8 cellular contexts compared by ENCODE assay signal in the genomic region with DNA sequence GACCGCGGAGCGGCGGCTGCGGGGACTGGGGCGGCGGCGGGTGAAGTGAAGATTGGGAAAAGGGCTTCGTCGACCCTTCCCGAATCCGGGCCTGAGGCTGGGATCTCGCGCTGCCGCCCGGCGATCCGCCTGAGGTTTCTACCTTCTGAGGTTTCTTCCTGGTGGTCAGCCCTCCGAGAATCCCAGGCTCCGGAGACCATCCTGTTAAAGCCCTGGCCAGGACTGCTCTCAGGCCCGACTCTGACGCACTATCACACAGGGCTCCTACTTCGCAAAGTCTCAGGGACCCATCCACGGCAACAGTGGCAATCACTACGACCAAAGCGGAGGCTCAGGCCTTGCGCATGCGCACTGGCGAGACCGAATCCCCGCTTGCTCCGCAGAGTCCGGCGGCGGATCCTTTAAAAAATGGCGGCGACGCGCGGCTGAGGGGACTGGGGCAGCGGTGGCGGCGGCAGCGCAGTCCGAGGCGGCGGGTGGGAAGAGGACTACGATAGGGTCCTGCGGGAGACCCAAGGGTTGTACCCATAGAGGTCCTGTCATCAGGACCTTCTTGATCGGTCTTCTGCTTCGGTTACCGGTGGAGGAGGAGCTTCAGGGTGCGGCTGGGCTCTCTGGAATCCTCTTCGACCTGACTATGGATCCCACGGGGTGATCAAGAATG.
DNase-seq lines count a peak whose midpoint lies in the region; ATAC-seq and TF ChIP-seq lines count a peak whose summit lies in the region.
"Not testable (repeated sequence)": the region's sequence is repeated elsewhere in the genome, so short reads cannot be mapped to it uniquely, and the experiment has no call there.

No MANE protein-coding gene starts in this region.

- H3K27me3 Mint-ChIP-seq in CD8-positive, alpha-beta T cell (ENCODE audit: low read depth) = peaks cover 32% of the 10 kb centered on the region
- peaks cover 63% of the 10 kb centered on the region for H3K27me3 Mint-ChIP-seq in activated T-cell treated with anti-CD3 and anti-CD28 coated beads, Interleukin-2, amount 50 U/mL, for 24 hours

- peaks cover 16% of the 10 kb centered on the region for H3K4me1 Mint-ChIP-seq in CD8-positive, alpha-beta T cell (ENCODE audit: low read depth)
- peaks cover 17% of the 10 kb centered on the region for H3K4me1 Mint-ChIP-seq in activated T-cell treated with anti-CD3 and anti-CD28 coated beads, Interleukin-2, amount 50 U/mL, for 24 hours (ENCODE audit: low read depth)

- H3K36me3 Mint-ChIP-seq in CD8-positive, alpha-beta T cell; activated T-cell treated with anti-CD3 and anti-CD28 coated beads, Interleukin-2, amount 50 U/mL, for 24 hours (ENCODE audit: low read depth): not testable (repeated sequence)

- peak; percentile 75 for ATAC-seq in CD8-positive, alpha-beta T cell
- ATAC-seq in GM21381 (IDR thresholded peaks at IDR 0.05; ENCODE audit: unreplicated experiment) = peak; percentile 71

- H3K27ac ChIP-seq in CD8-positive, alpha-beta T cell (ENCODE audit: low read depth, low read length); Karpas-422 (ENCODE audit: low read length): not testable (repeated sequence)
- peak overlapping the region in 1 of 2 donors; percentile 58 for H3K27ac ChIP-seq in mucosa of rectum (ENCODE audit: low read depth in 2 of 2, low read length in 2 of 2)

- H2AFZ ChIP-seq in Karpas-422 (ENCODE audit: low read length) = not testable (repeated sequence)

- H3K4me3 Mint-ChIP-seq in CD8-positive, alpha-beta T cell = peak overlapping the region; percentile 90
- H3K4me3 Mint-ChIP-seq in activated T-cell treated with anti-CD3 and anti-CD28 coated beads, Interleukin-2, amount 50 U/mL, for 24 hours = peak overlapping the region; percentile 78

- H3K4me3 ChIP-seq in CD8-positive, alpha-beta T cell (ENCODE audit: low read depth, low read length) = peak overlapping the region; percentile 70
- H3K4me3 ChIP-seq in Karpas-422 (ENCODE audit: low read length) (peak overlapping the region; percentile 62), epithelial cell of esophagus (ENCODE audit: low read length) (peak overlapping the region; percentile 59), mucosa of rectum (ENCODE audit: low read length in 2 of 2) (peak overlapping the region; percentile 79 to 84)

- not testable (repeated sequence) for H3K79me2 ChIP-seq in Karpas-422 (ENCODE audit: low read length)

- H3K9ac ChIP-seq in Karpas-422 (ENCODE audit: low read length) = peak overlapping the region; percentile 63
- peak overlapping the region; percentile 70 to 72 for H3K9ac ChIP-seq in mucosa of rectum (ENCODE audit: low read depth in 1 of 2, low read length in 2 of 2)

- peaks cover 14% of the 10 kb centered on the region for H3K4me1 ChIP-seq in CD8-positive, alpha-beta T cell (ENCODE audit: insufficient read depth, low read length)
- not testable (repeated sequence) for H3K4me1 ChIP-seq in Karpas-422 (ENCODE audit: low read length); mucosa of rectum (ENCODE audit: control insufficient read depth in 2 of 2, insufficient read depth in 2 of 2, low read length in 2 of 2)

- intact Hi-C loops in CD8-positive, alpha-beta T cell (cut with DNase I, micrococcal nuclease) = not testable (repeated sequence)

- peak overlapping the region; percentile 57 for H3K27ac Mint-ChIP-seq in CD8-positive, alpha-beta T cell
- H3K27ac Mint-ChIP-seq in activated T-cell treated with anti-CD3 and anti-CD28 coated beads, Interleukin-2, amount 50 U/mL, for 24 hours = peak overlapping the region; percentile 82

- not testable (repeated sequence) for H3K36me3 ChIP-seq in CD8-positive, alpha-beta T cell (ENCODE audit: insufficient read depth, low read length); Karpas-422 (ENCODE audit: insufficient read depth, low read length); mucosa of rectum (ENCODE audit: control insufficient read depth in 2 of 2, insufficient read depth in 2 of 2, low read length in 2 of 2)

- H3K27me3 ChIP-seq in CD8-positive, alpha-beta T cell (ENCODE audit: insufficient read depth, low read length); Karpas-422 (ENCODE audit: low read length); mucosa of rectum (ENCODE audit: control insufficient read depth in 2 of 2, insufficient read depth in 2 of 2, low read length in 2 of 2): not testable (repeated sequence)

- H3K9me3 ChIP-seq in CD8-positive, alpha-beta T cell (ENCODE audit: low read length); Karpas-422 (ENCODE audit: low read length); mucosa of rectum (ENCODE audit: control insufficient read depth in 2 of 2, low read length in 2 of 2): not testable (repeated sequence)

- POLR2A ChIA-PET in CD8-positive, alpha-beta T cell (lab: Charles Lee) = not testable (repeated sequence)

- H4K20me1 ChIP-seq in Karpas-422 (ENCODE audit: insufficient read depth, low read depth, low read length) = not testable (repeated sequence)

- not testable (repeated sequence) for H3K9me2 ChIP-seq in Karpas-422 (replicated peaks; ENCODE audit: insufficient read depth, low read length)

- not testable (repeated sequence) for TF ChIP-seq CTCF in CD8-positive, alpha-beta T cell (IDR thresholded peaks at IDR 0.05); epithelial cell of esophagus (IDR thresholded peaks at IDR 0.05; ENCODE audit: insufficient read depth, low read depth, low read length, missing control alignments)

- CTCF ChIA-PET in CD8-positive, alpha-beta T cell (lab: Charles Lee) = not testable (repeated sequence)

- H3K9me3 Mint-ChIP-seq in CD8-positive, alpha-beta T cell; activated T-cell treated with anti-CD3 and anti-CD28 coated beads, Interleukin-2, amount 50 U/mL, for 24 hours: not testable (repeated sequence)

- DNase-seq in CD8-positive, alpha-beta T cell = peak; percentile 46 to 83 (median 75)
- DNase-seq in Karpas-422 = peak; percentile 89
- DNase-seq in RPMI7951 (ENCODE audit: low read depth) = peak; percentile 87
- DNase-seq in activated T-cell treated with anti-CD3 and anti-CD28 coated beads, Interleukin-2, amount 50 U/mL, for 24 hours = peak; percentile 86
- peak; percentile 68 for DNase-seq in epithelial cell of esophagus (ENCODE audit: low read depth)
- peak; percentile 67 to 80 for DNase-seq in stimulated activated CD8-positive, alpha-beta memory T cell treated with anti-CD3 and anti-CD28 coated beads, Interleukin-15, amount 100 ng/mL, for 48 hours (ENCODE audit: low read depth in 2 of 2)

- H3K4me2 ChIP-seq in Karpas-422 (ENCODE audit: low read depth, low read length, poor library complexity, severe bottlenecking) = peak overlapping the region; percentile 66
